In genomic region chr2:215696998-215697397, GRCh38 we compare ENCODE assay signal across 17 cellular contexts.
"Had no signal": no experiment of that assay in that cellular context is flagged by ENCODE, and none has a peak within 500 bp of the region (broad histone marks: within the 10 kb centered on the region; RNA-seq: fewer than 3 reads in every experiment).

No MANE protein-coding gene starts in this region.

- H3K27me3 ChIP-seq: body of pancreas, suprapubic skin had no signal

- H3K9me3 ChIP-seq: body of pancreas, suprapubic skin had no signal

- H3K4me1 ChIP-seq: body of pancreas had no signal

- ATAC-seq: activated CD4-positive, alpha-beta T cell treated with anti-CD3 and anti-CD28 coated beads for 36 hours; activated CD8-positive, alpha-beta T cell treated with anti-CD3 and anti-CD28 coated beads for 36 hours; activated T-cell treated with anti-CD3 and anti-CD28 coated beads, Interleukin-2, amount 50 U/mL, for 72 hours; body of pancreas; esophagus mucosa; left ventricle myocardium superior; right cardiac atrium; T-cell had no signal

- H3K27ac ChIP-seq: body of pancreas, suprapubic skin, VCaP had no signal

- DNase-seq: activated CD4-positive, alpha-beta T cell treated with anti-CD3 and anti-CD28 coated beads for 36 hours; activated CD8-positive, alpha-beta T cell treated with anti-CD3 and anti-CD28 coated beads for 36 hours; activated gamma-delta T cell; activated T-cell treated with anti-CD3 and anti-CD28 coated beads, Interleukin-2, amount 50 U/mL, for 72 hours; amniotic stem cell; caudate nucleus; hippocampal formation; left ventricle myocardium superior; nucleus accumbens; right cardiac atrium; T-cell; T1000 had no signal

- FAIRE-seq: colon had no signal

- H3K36me3 ChIP-seq: suprapubic skin had no signal

- H3K4me3 ChIP-seq: body of pancreas, suprapubic skin had no signal
